Comparison of ENCODE assay signal across 23 cellular contexts in the genomic region with DNA sequence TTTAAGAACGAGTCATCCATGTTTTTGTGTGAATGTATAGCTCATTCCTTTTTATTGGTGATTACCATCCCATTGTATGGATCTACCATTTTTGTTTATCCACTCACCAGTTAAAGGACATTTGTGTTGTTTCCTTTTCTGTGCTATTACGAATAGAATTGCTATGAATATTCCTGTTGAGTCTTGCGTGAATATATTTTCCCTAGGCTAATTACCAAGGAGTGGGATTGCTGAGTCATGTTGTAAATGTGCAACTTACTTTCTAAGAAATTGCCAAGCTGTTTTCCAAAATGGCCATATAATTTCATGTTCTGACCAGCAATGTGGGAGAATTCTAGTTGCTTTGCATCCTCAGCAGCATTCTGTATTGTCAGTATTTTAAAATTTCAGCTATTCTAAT.
"Had no signal": no experiment of that assay in that cellular context is flagged by ENCODE, and none has a peak within 500 bp of the region (broad histone marks: within the 10 kb centered on the region; RNA-seq: fewer than 3 reads in every experiment).

No MANE protein-coding gene starts in this region.

- H3K27me3 ChIP-seq: gastroesophageal sphincter, heart left ventricle, hepatocyte, neural progenitor cell, sigmoid colon, spleen, tibial nerve, upper lobe of left lung had no signal

- H3K4me3 ChIP-seq: coronary artery, gastroesophageal sphincter, heart left ventricle, hepatocyte, left lung, neural progenitor cell, prostate gland, sigmoid colon, spleen, thoracic aorta, tibial nerve, upper lobe of left lung, uterus had no signal

- H3K4me2 ChIP-seq: hepatocyte, neural progenitor cell had no signal

- ATAC-seq: gastroesophageal sphincter; heart left ventricle; left cardiac atrium; left lung; naive thymus-derived CD4-positive, alpha-beta T cell; right cardiac atrium; stimulated activated naive B cell treated with anti-CD40 and anti-IgM and Interleukin-4, amounts not matched to agents 10 μg/mL and 1 μg/mL and 100 μg/mL, for 72 hours had no signal

- H3K9me3 ChIP-seq: gastroesophageal sphincter, heart left ventricle, left lung, prostate gland, sigmoid colon, spleen, thoracic aorta, tibial nerve, upper lobe of left lung, uterus had no signal

- DNase-seq: dermis blood vessel endothelial cell; effector memory CD4-positive, alpha-beta T cell; heart left ventricle; left cardiac atrium; left lung; mesendoderm; midbrain; naive thymus-derived CD4-positive, alpha-beta T cell; right cardiac atrium; sigmoid colon; spleen; stimulated activated CD4-positive, alpha-beta T cell treated with anti-CD3 and anti-CD28 coated beads, Interleukin-2, amount 100 ng/mL, for 48 hours; stimulated activated naive B cell treated with anti-CD40 and anti-IgM and Interleukin-4, amounts not matched to agents 10 μg/mL and 1 μg/mL and 100 μg/mL, for 72 hours; upper lobe of left lung; uterus had no signal

- H3K36me3 ChIP-seq: gastroesophageal sphincter, heart left ventricle, left lung, neural progenitor cell, prostate gland, sigmoid colon, spleen, thoracic aorta, tibial nerve, upper lobe of left lung, uterus had no signal

- FAIRE-seq: endothelial cell of umbilical vein had no signal

- H3K27ac ChIP-seq: coronary artery, gastroesophageal sphincter, heart left ventricle, hepatocyte, left lung, neural progenitor cell, prostate gland, sigmoid colon, spleen, thoracic aorta, tibial nerve, upper lobe of left lung, uterus had no signal

- H3K4me1 ChIP-seq: gastroesophageal sphincter, heart left ventricle, left lung, neural progenitor cell, prostate gland, sigmoid colon, spleen, tibial nerve, upper lobe of left lung, uterus had no signal
